10 cellular contexts compared by ENCODE assay signal in the genomic region with DNA sequence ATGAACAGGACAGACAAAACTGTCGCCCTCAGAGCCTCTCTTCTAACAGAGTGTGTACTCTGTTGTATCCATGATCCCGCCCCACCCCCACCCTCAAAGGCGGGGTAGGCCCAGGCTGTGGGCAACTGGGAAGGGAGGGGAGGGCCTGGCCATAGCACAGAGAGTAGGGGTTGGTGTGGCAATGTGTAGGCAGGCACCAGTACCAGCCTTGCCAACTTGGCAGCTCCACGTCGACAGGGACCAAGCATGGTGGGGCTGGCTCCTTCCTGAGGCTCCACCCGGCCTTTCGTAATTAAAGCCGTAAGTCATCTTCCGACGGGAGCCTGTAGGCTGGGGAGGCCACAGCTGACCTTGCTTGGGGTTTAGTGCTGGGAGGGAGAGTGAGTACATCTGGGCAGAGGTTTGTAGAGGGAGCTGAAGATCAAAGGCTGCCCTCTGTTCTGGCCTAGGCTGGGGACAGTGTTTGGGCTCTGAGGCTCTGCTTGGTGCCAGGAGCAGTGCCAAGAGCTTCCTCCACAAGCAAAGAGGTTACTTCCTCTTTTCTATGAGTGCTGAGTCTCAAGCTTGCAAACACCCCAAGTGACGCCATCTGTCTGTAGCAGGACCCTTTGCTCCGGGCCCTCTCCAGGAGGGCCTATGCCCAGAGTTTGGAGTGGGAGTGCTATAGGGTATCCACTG.
A peak's percentile ranks its signal among the peaks of the same experiment; 100 is the strongest.
DNase-seq lines count a peak whose midpoint lies in the region; ATAC-seq and TF ChIP-seq lines count a peak whose summit lies in the region.
"Had no signal": no experiment of that assay in that cellular context is flagged by ENCODE, and none has a peak within 500 bp of the region (broad histone marks: within the 10 kb centered on the region; RNA-seq: fewer than 3 reads in every experiment).

No MANE protein-coding gene starts in this region.

- no peaks in the 10 kb centered on the region for H3K27me3 ChIP-seq in Peyer's patch
- H3K27me3 ChIP-seq in CD4-positive, alpha-beta T cell (ENCODE audit: control insufficient read depth, insufficient read depth, low read length) = no peaks in the 10 kb centered on the region

- POLR2A ChIA-PET in CD4-positive, alpha-beta T cell (lab: Charles Lee) = no interaction called here

- H3K27ac ChIP-seq in Peyer's patch = peak overlapping the region; percentile 49 to 80 (median 62)
- H3K27ac ChIP-seq in CD4-positive, alpha-beta T cell (ENCODE audit: low read depth, low read length) = no peak overlapping the region

- no peak overlapping the region for H3K4me3 ChIP-seq in Peyer's patch

- CTCF ChIA-PET in CD4-positive, alpha-beta T cell (lab: Charles Lee) = no interaction called here

- peaks cover 0 to 24% (median 7%) of the 10 kb centered on the region in 4 donors for H3K4me1 ChIP-seq in Peyer's patch

- no peak overlapping the region for H3K4me3 Mint-ChIP-seq in CD4-positive, alpha-beta T cell
- H3K4me3 Mint-ChIP-seq: naive thymus-derived CD8-positive, alpha-beta T cell had no signal

- TF ChIP-seq POLR2A in Peyer's patch (IDR thresholded peaks at IDR 0.05) = no peak

- ATAC-seq in CD4-positive, alpha-beta T cell (ENCODE audit: poor library complexity) = no peak
- ATAC-seq: naive thymus-derived CD8-positive, alpha-beta T cell had no signal

- peak; percentile 67 for DNase-seq in GF-D8 (lab: John Stamatoyannopoulos, UW)
- DNase-seq in Peyer's patch = peak; percentile 31 to 69 (median 67)
- peak; percentile 10 for DNase-seq in fibroblast of the conjunctiva (ENCODE audit: low read depth)
- DNase-seq in posterior cingulate gyrus = peak in 9 of 10 donors; percentile 39 to 95 (median 56)
- DNase-seq in NCI-H1436 (lab: John Stamatoyannopoulos, UW) = no peak
- DNase-seq in CD4-positive, alpha-beta T cell = no peak
- DNase-seq in stimulated activated CD4-positive, alpha-beta T cell treated with anti-CD3 and anti-CD28 coated beads, Interleukin-15, amount 100 ng/mL, for 24 hours = no peak
- DNase-seq in NCI-H187 (lab: John Stamatoyannopoulos, UW) = no peak

- no peak for TF ChIP-seq CTCF in Peyer's patch (IDR thresholded peaks at IDR 0.05)
- TF ChIP-seq CTCF in CD4-positive, alpha-beta T cell (IDR thresholded peaks at IDR 0.05) = no peak

- H3K27ac Mint-ChIP-seq in CD4-positive, alpha-beta T cell = no peak overlapping the region
- H3K27ac Mint-ChIP-seq: activated T-helper 2 cell treated with anti-CD3 and anti-CD28 coated beads, Interferon-gamma antibody, Interleukin-2, Interleukin-4, amounts not matched to agents 10 μg/mL and 5 μg/mL and 100 μg/mL, durations not matched to agents 14 hours and 24 hours and 36 hours; naive thymus-derived CD8-positive, alpha-beta T cell had no signal

- no peaks in the 10 kb centered on the region for H3K9me3 Mint-ChIP-seq in CD4-positive, alpha-beta T cell
- H3K9me3 Mint-ChIP-seq: activated T-helper 2 cell treated with anti-CD3 and anti-CD28 coated beads, Interferon-gamma antibody, Interleukin-2, Interleukin-4, amounts not matched to agents 10 μg/mL and 5 μg/mL and 100 μg/mL, durations not matched to agents 14 hours and 24 hours and 36 hours; naive thymus-derived CD8-positive, alpha-beta T cell had no signal

- no peaks in the 10 kb centered on the region for H3K36me3 Mint-ChIP-seq in CD4-positive, alpha-beta T cell (ENCODE audit: low read depth)
- H3K36me3 Mint-ChIP-seq: naive thymus-derived CD8-positive, alpha-beta T cell had no signal

- no peaks in the 10 kb centered on the region for H3K4me1 Mint-ChIP-seq in CD4-positive, alpha-beta T cell (ENCODE audit: low read depth)

- H3K27me3 Mint-ChIP-seq in CD4-positive, alpha-beta T cell = no peaks in the 10 kb centered on the region
- H3K27me3 Mint-ChIP-seq: naive thymus-derived CD8-positive, alpha-beta T cell had no signal

- H3K36me3 ChIP-seq in Peyer's patch = no peaks in the 10 kb centered on the region

- intact Hi-C loops in posterior cingulate gyrus (cut with DNase I) = no loop called here
- intact Hi-C loops in CD4-positive, alpha-beta T cell (cut with DNase I, micrococcal nuclease) = no loop called here

- H3K9me3 ChIP-seq in Peyer's patch = no peaks in the 10 kb centered on the region
- H3K9me3 ChIP-seq in CD4-positive, alpha-beta T cell (ENCODE audit: control insufficient read depth, low read length) = no peaks in the 10 kb centered on the region

Comparison
In these comparisons a context has a peak if more than half of its experiments do, and no peak if none do; other contexts are left out.
1. DNase-seq: peak in GF-D8 (single experiment), Peyer's patch (3 of 3), fibroblast of the conjunctiva (single experiment) and posterior cingulate gyrus (9 of 10); none in NCI-H1436 (single experiment), CD4-positive, alpha-beta T cell (0 of 10), stimulated activated CD4-positive, alpha-beta T cell treated with anti-CD3 and anti-CD28 coated beads, Interleukin-15, amount 100 ng/mL, for 24 hours (single experiment) and NCI-H187 (0 of 2).